Comparison of ENCODE assay signal across 9 cellular contexts in genomic region chr18:33576999-33577687, GRCh38. TPM values are rescaled to one million over a fixed set of nuclear protein-coding genes. Genes with fewer than 3 reads are reported as not detected.
DNase-seq lines count a peak whose midpoint lies in the region; ATAC-seq and TF ChIP-seq lines count a peak whose summit lies in the region.
"Had no signal": no experiment of that assay in that cellular context is flagged by ENCODE, and none has a peak within 500 bp of the region (broad histone marks: within the 10 kb centered on the region; RNA-seq: fewer than 3 reads in every experiment).

No MANE protein-coding gene starts in this region.

- no peaks in the 10 kb centered on the region for H3K9me3 ChIP-seq in right lobe of liver
- no peaks in the 10 kb centered on the region for H3K9me3 ChIP-seq in thoracic aorta

- TF ChIP-seq CTCF in astrocyte of the spinal cord (IDR thresholded peaks at IDR 0.05; ENCODE audit: low read depth, low read length) (no peak), right lobe of liver (IDR thresholded peaks at IDR 0.05) (no peak), thoracic aorta (IDR thresholded peaks at IDR 0.05) (no peak)

- peak overlapping the region in 2 of 3 donors; percentile 84 to 93 for H3K27ac ChIP-seq in right lobe of liver
- peak overlapping the region; percentile 77 to 95 for H3K27ac ChIP-seq in thoracic aorta

- no peak for DNase-seq in activated T-cell treated with anti-CD3 and anti-CD28 coated beads, Interleukin-2, amount 50 U/mL, for 24 hours
- DNase-seq in activated T-cell treated with anti-CD3 and anti-CD28 coated beads for 4 hours (no peak), astrocyte of the spinal cord (ENCODE audit: low read depth, low spot score) (no peak), right lobe of liver (no peak), thoracic aorta (ENCODE audit: low spot score) (no peak), UCSD-AML1 (lab: John Stamatoyannopoulos, UW; ENCODE audit: unreplicated experiment) (no peak)
- DNase-seq in stimulated activated CD4-positive, alpha-beta T cell treated with anti-CD3 and anti-CD28 coated beads, Interleukin-15, amount 100 ng/mL, for 24 hours = no peak
- DNase-seq: DMS 273 treated with DMSO at 0.1 percent for 48 hours had no signal

- ATAC-seq in right lobe of liver = no peak
- ATAC-seq in thoracic aorta (ENCODE audit: insufficient number of reproducible peaks, low FRiP score, low read depth) = no peak
- ATAC-seq in GM18505 (IDR thresholded peaks at IDR 0.05; ENCODE audit: unreplicated experiment) = no peak

- no peaks in the 10 kb centered on the region for H3K27me3 ChIP-seq in right lobe of liver
- H3K27me3 ChIP-seq in thoracic aorta (replicated peaks; ENCODE audit: insufficient read depth) = no peaks in the 10 kb centered on the region

- H3K9me3 Mint-ChIP-seq in activated T-cell treated with anti-CD3 and anti-CD28 coated beads, Interleukin-2, amount 50 U/mL, for 24 hours = peaks cover 4% of the 10 kb centered on the region

- WGBS in right lobe of liver (ENCODE audit: insufficient coverage, low coverage, low lambda C conversion rate, missing lambda C conversion rate) = 16% methylated on average over 8 of the region's 8 CpGs

- peaks cover 5% of the 10 kb centered on the region for H3K4me1 Mint-ChIP-seq in activated T-cell treated with anti-CD3 and anti-CD28 coated beads, Interleukin-2, amount 50 U/mL, for 24 hours (ENCODE audit: low read depth)

- peak overlapping the region; percentile 66 for H3K4me3 Mint-ChIP-seq in activated T-cell treated with anti-CD3 and anti-CD28 coated beads, Interleukin-2, amount 50 U/mL, for 24 hours

- peaks cover 19% of the 10 kb centered on the region for H3K27me3 Mint-ChIP-seq in activated T-cell treated with anti-CD3 and anti-CD28 coated beads, Interleukin-2, amount 50 U/mL, for 24 hours

- no peak overlapping the region for H3K27ac Mint-ChIP-seq in activated T-cell treated with anti-CD3 and anti-CD28 coated beads, Interleukin-2, amount 50 U/mL, for 24 hours

- in situ Hi-C loops in astrocyte of the spinal cord (cut with HindIII; ENCODE audit: low sequenced_read_pairs) = no loop called here

- no peak for TF ChIP-seq POLR2A in right lobe of liver (IDR thresholded peaks at IDR 0.05)
- TF ChIP-seq POLR2A in GM18505 (IDR thresholded peaks at IDR 0.05; ENCODE audit: borderline replicate concordance, extremely low read depth, insufficient read depth, insufficient read length) = no peak

- H3K36me3 ChIP-seq in right lobe of liver (no peaks in the 10 kb centered on the region), thoracic aorta (no peaks in the 10 kb centered on the region)

- H3K4me3 ChIP-seq in astrocyte of the spinal cord (ENCODE audit: low read depth, low read length) (peak overlapping the region; percentile 75), right lobe of liver (peak overlapping the region; percentile 59 to 72 (median 69)), thoracic aorta (peak overlapping the region; percentile 74)

- intact Hi-C loops in right lobe of liver (cut with DNase I) = no loop called here

- H3K4me1 ChIP-seq in right lobe of liver (peaks cover 0 to 5% (median 0%) of the 10 kb centered on the region in 4 donors), thoracic aorta (ENCODE audit: control insufficient read depth in 1 of 2, low read depth in 2 of 2) (peaks cover 7 to 24% of the 10 kb centered on the region in 2 donors)

- peaks cover 4% of the 10 kb centered on the region for H3K36me3 Mint-ChIP-seq in activated T-cell treated with anti-CD3 and anti-CD28 coated beads, Interleukin-2, amount 50 U/mL, for 24 hours (ENCODE audit: low read depth)

RNA-seq across cellular contexts. Expression of gene ASXL3, which starts 0.9 kb away (rescaled TPM):
- total RNA-seq in right lobe of liver = 1 to 10 TPM in 3 of 6 experiments, under 1 TPM in 3; 0.12 to 4.0 (median 1.3) TPM
- total RNA-seq in thoracic aorta = 1 to 10 TPM; 2.2 to 7.3 TPM
